Comparison of ENCODE assay signal across 19 cellular contexts in the genomic region with DNA sequence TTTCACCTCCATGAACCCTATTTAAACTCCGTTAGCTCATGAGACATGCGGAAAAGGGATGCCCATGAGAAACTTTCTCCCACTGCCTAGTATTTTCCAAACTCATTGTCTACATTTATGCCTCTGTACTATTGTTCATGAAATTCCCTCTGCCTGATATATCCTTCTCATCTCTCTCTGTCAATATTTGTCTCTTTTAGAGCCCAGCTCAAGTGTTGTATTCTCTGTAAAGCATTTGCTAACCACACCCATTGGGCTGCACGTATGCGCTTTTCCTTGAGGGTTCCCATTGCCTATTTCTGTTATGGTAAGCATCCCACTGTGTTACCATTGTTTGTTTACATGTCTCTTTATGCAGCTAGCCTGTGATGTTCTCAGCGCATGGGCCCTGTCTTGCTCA.
A peak's percentile ranks its signal among the peaks of the same experiment; 100 is the strongest.
DNase-seq lines count a peak whose midpoint lies in the region; ATAC-seq and TF ChIP-seq lines count a peak whose summit lies in the region.
"Had no signal": no experiment of that assay in that cellular context is flagged by ENCODE, and none has a peak within 500 bp of the region (broad histone marks: within the 10 kb centered on the region; RNA-seq: fewer than 3 reads in every experiment).

No MANE protein-coding gene starts in this region.

- DNase-seq in NCI-H187 treated with DMSO at 0.1 percent for 48 hours (lab: John Stamatoyannopoulos, UW) (peak; percentile 21), NCI-H187 (lab: John Stamatoyannopoulos, UW) (no peak), NCI-H2029 treated with DMSO at 0.1 percent for 48 hours (lab: John Stamatoyannopoulos, UW) (peak; percentile 71), NCI-H510A (lab: John Stamatoyannopoulos, UW) (peak; percentile 71), mucosa of descending colon (peak in 2 of 3 donors; percentile 17 to 35), globus pallidus (ENCODE audit: low spot score) (no peak), sciatic nerve (ENCODE audit: low spot score) (no peak)
- DNase-seq: CD8-positive, alpha-beta T cell; DMS 273 treated with DMSO at 0.1 percent for 48 hours; NCI-H1048; NCI-H1436; NCI-H1930; NCI-H446 treated with DMSO at 0.1 percent for 48 hours; NCI-H774; Right ventricle myocardium superior; RPMI8226; T-helper 1 cell had no signal

- TF ChIP-seq CTCF in mucosa of descending colon (IDR thresholded peaks at IDR 0.05): no peak

- no peaks in the 10 kb centered on the region for H3K36me3 ChIP-seq in mucosa of descending colon (ENCODE audit: low read depth)

- ATAC-seq in mucosa of descending colon (peak; percentile 55), sciatic nerve (no peak), HG03196 (IDR thresholded peaks at IDR 0.05; ENCODE audit: unreplicated experiment) (no peak)
- ATAC-seq: CD8-positive, alpha-beta T cell; HCT116 had no signal

- no peaks in the 10 kb centered on the region for H3K4me1 ChIP-seq in mucosa of descending colon (ENCODE audit: low read depth)

- no peaks in the 10 kb centered on the region for H3K9me3 ChIP-seq in mucosa of descending colon

- intact Hi-C loops in mucosa of descending colon (cut with DNase I, micrococcal nuclease) (no loop called here), sciatic nerve (cut with DNase I) (no loop called here)

- H3K4me3 ChIP-seq in mucosa of descending colon: no peak overlapping the region

Comparison
In these comparisons a context has a peak if more than half of its experiments do, and no peak if none do; other contexts are left out.
1. DNase-seq: peak in NCI-H187 treated with DMSO at 0.1 percent for 48 hours (single experiment), NCI-H2029 treated with DMSO at 0.1 percent for 48 hours (single experiment), NCI-H510A (single experiment) and mucosa of descending colon (2 of 3); none in NCI-H187 (0 of 2), globus pallidus (single experiment) and sciatic nerve (single experiment).